Comparison of ENCODE assay signal across 15 cellular contexts in genomic region chr2:183359867-183360266, GRCh38.
DNase-seq lines count a peak whose midpoint lies in the region; ATAC-seq, FAIRE-seq and TF ChIP-seq lines count a peak whose summit lies in the region.
"Had no signal": no experiment of that assay in that cellular context is flagged by ENCODE, and none has a peak within 500 bp of the region (broad histone marks: within the 10 kb centered on the region; RNA-seq: fewer than 3 reads in every experiment).

No MANE protein-coding gene starts in this region.

- FAIRE-seq in bronchial epithelial cell (lab: Jason Lieb, UNC) = no peak
- FAIRE-seq: GM19239, HepG2 had no signal

- H3K4me3 Mint-ChIP-seq in activated naive CD4-positive, alpha-beta T cell treated with anti-CD3 and anti-CD28 coated beads, Interleukin-2, amount 10 ng/mL, durations not matched to agents 7 days and 5 days = no peak overlapping the region
- no peak overlapping the region for H3K4me3 Mint-ChIP-seq in activated T-helper 2 cell treated with anti-CD3 and anti-CD28 coated beads, Interferon-gamma antibody, Interleukin-2, Interleukin-4, amounts not matched to agents 10 μg/mL and 5 μg/mL and 100 μg/mL, durations not matched to agents 14 hours and 24 hours and 36 hours (ENCODE audit: low read depth)
- H3K4me3 Mint-ChIP-seq: activated naive CD8-positive, alpha-beta T cell treated with anti-CD3 and anti-CD28 coated beads for 36 hours; mesothelial cell of epicardium had no signal

- H3K4me1 ChIP-seq in body of pancreas (no peaks in the 10 kb centered on the region), heart left ventricle (no peaks in the 10 kb centered on the region)

- H3K4me3 ChIP-seq in bronchial epithelial cell (ENCODE audit: low read depth, low read length) (no peak overlapping the region), body of pancreas (no peak overlapping the region), heart left ventricle (no peak overlapping the region)

- WGBS in body of pancreas, 2 donors = 77 to 80% methylated on average over 2 of the region's 2 CpGs
- 65 to 80% (median 75%) methylated on average over 2 of the region's 2 CpGs for WGBS in heart left ventricle, 4 donors

- DNase-seq in D341Med (ENCODE audit: low spot score) (peak; percentile 15), bronchial epithelial cell (ENCODE audit: low read depth) (peak; percentile 17), myocyte (ENCODE audit: low read depth) (peak; percentile 17), body of pancreas (no peak), heart left ventricle (no peak)
- no peak for DNase-seq in activated naive CD4-positive, alpha-beta T cell treated with anti-CD3 and anti-CD28 coated beads, Interleukin-2, amount 10 ng/mL, durations not matched to agents 7 days and 5 days
- no peak for DNase-seq in activated T-helper 2 cell treated with anti-CD3 and anti-CD28 coated beads, Interferon-gamma antibody, Interleukin-2, Interleukin-4, amounts not matched to agents 10 μg/mL and 5 μg/mL and 100 μg/mL, durations not matched to agents 14 hours and 24 hours and 36 hours (ENCODE audit: low spot score)
- DNase-seq: activated naive CD8-positive, alpha-beta T cell treated with anti-CD3 and anti-CD28 coated beads for 36 hours; H7; NCI-H1694 treated with DMSO at 0.1 percent for 48 hours; T-helper 2 cell had no signal

- CTCF ChIA-PET in activated naive CD4-positive, alpha-beta T cell treated with anti-CD3 and anti-CD28 coated beads, Interleukin-2, amount 10 ng/mL, durations not matched to agents 7 days and 5 days (lab: Charles Lee) = no interaction called here

- no peaks in the 10 kb centered on the region for H3K9me3 Mint-ChIP-seq in activated naive CD4-positive, alpha-beta T cell treated with anti-CD3 and anti-CD28 coated beads, Interleukin-2, amount 10 ng/mL, durations not matched to agents 7 days and 5 days
- H3K9me3 Mint-ChIP-seq in activated T-helper 2 cell treated with anti-CD3 and anti-CD28 coated beads, Interferon-gamma antibody, Interleukin-2, Interleukin-4, amounts not matched to agents 10 μg/mL and 5 μg/mL and 100 μg/mL, durations not matched to agents 14 hours and 24 hours and 36 hours = no peaks in the 10 kb centered on the region
- H3K9me3 Mint-ChIP-seq: activated naive CD8-positive, alpha-beta T cell treated with anti-CD3 and anti-CD28 coated beads for 36 hours; mesothelial cell of epicardium had no signal

- ATAC-seq in body of pancreas = no peak
- ATAC-seq in heart left ventricle = no peak
- ATAC-seq: HepG2 had no signal

- H3K27me3 Mint-ChIP-seq in activated naive CD4-positive, alpha-beta T cell treated with anti-CD3 and anti-CD28 coated beads, Interleukin-2, amount 10 ng/mL, durations not matched to agents 7 days and 5 days = no peaks in the 10 kb centered on the region
- H3K27me3 Mint-ChIP-seq in activated T-helper 2 cell treated with anti-CD3 and anti-CD28 coated beads, Interferon-gamma antibody, Interleukin-2, Interleukin-4, amounts not matched to agents 10 μg/mL and 5 μg/mL and 100 μg/mL, durations not matched to agents 14 hours and 24 hours and 36 hours (ENCODE audit: low read depth) = no peaks in the 10 kb centered on the region
- H3K27me3 Mint-ChIP-seq: activated naive CD8-positive, alpha-beta T cell treated with anti-CD3 and anti-CD28 coated beads for 36 hours had no signal

- H3K9me3 ChIP-seq in body of pancreas (no peaks in the 10 kb centered on the region), heart left ventricle (no peaks in the 10 kb centered on the region)

- no peaks in the 10 kb centered on the region for H3K4me1 Mint-ChIP-seq in activated naive CD4-positive, alpha-beta T cell treated with anti-CD3 and anti-CD28 coated beads, Interleukin-2, amount 10 ng/mL, durations not matched to agents 7 days and 5 days
- no peaks in the 10 kb centered on the region for H3K4me1 Mint-ChIP-seq in activated T-helper 2 cell treated with anti-CD3 and anti-CD28 coated beads, Interferon-gamma antibody, Interleukin-2, Interleukin-4, amounts not matched to agents 10 μg/mL and 5 μg/mL and 100 μg/mL, durations not matched to agents 14 hours and 24 hours and 36 hours (ENCODE audit: low read depth)
- H3K4me1 Mint-ChIP-seq: activated naive CD8-positive, alpha-beta T cell treated with anti-CD3 and anti-CD28 coated beads for 36 hours; mesothelial cell of epicardium had no signal

- H3K27ac ChIP-seq in body of pancreas (no peak overlapping the region), heart left ventricle (no peak overlapping the region)

- intact Hi-C loops in body of pancreas (cut with DNase I) = no loop called here
- intact Hi-C loops in activated T-helper 2 cell treated with anti-CD3 and anti-CD28 coated beads, Interferon-gamma antibody, Interleukin-2, Interleukin-4, amounts not matched to agents 10 μg/mL and 5 μg/mL and 100 μg/mL, durations not matched to agents 14 hours and 24 hours and 36 hours (cut with micrococcal nuclease) = no loop called here
- intact Hi-C loops in heart left ventricle (cut with DNase I) = no loop called here

- H3K27me3 ChIP-seq in bronchial epithelial cell (ENCODE audit: control insufficient read depth, insufficient read depth, low read length) (no peaks in the 10 kb centered on the region), body of pancreas (no peaks in the 10 kb centered on the region), heart left ventricle (no peaks in the 10 kb centered on the region)

- H3K27ac Mint-ChIP-seq in activated naive CD4-positive, alpha-beta T cell treated with anti-CD3 and anti-CD28 coated beads, Interleukin-2, amount 10 ng/mL, durations not matched to agents 7 days and 5 days = no peak overlapping the region
- no peak overlapping the region for H3K27ac Mint-ChIP-seq in activated T-helper 2 cell treated with anti-CD3 and anti-CD28 coated beads, Interferon-gamma antibody, Interleukin-2, Interleukin-4, amounts not matched to agents 10 μg/mL and 5 μg/mL and 100 μg/mL, durations not matched to agents 14 hours and 24 hours and 36 hours
- H3K27ac Mint-ChIP-seq: activated naive CD8-positive, alpha-beta T cell treated with anti-CD3 and anti-CD28 coated beads for 36 hours; mesothelial cell of epicardium had no signal

- H3K36me3 ChIP-seq in bronchial epithelial cell (ENCODE audit: control insufficient read depth, insufficient read depth, low read length) (no peaks in the 10 kb centered on the region), body of pancreas (replicated peaks in 1 of 2; ENCODE audit: insufficient read depth in 1 of 2, low read depth in 2 of 2) (no peaks in the 10 kb centered on the region), heart left ventricle (no peaks in the 10 kb centered on the region)

- TF ChIP-seq POLR2A in body of pancreas (IDR thresholded peaks at IDR 0.05) (no peak), heart left ventricle (IDR thresholded peaks at IDR 0.05) (no peak)

- no peaks in the 10 kb centered on the region for H3K36me3 Mint-ChIP-seq in activated naive CD4-positive, alpha-beta T cell treated with anti-CD3 and anti-CD28 coated beads, Interleukin-2, amount 10 ng/mL, durations not matched to agents 7 days and 5 days
- no peaks in the 10 kb centered on the region for H3K36me3 Mint-ChIP-seq in activated T-helper 2 cell treated with anti-CD3 and anti-CD28 coated beads, Interferon-gamma antibody, Interleukin-2, Interleukin-4, amounts not matched to agents 10 μg/mL and 5 μg/mL and 100 μg/mL, durations not matched to agents 14 hours and 24 hours and 36 hours (ENCODE audit: low read depth)
- H3K36me3 Mint-ChIP-seq: activated naive CD8-positive, alpha-beta T cell treated with anti-CD3 and anti-CD28 coated beads for 36 hours; mesothelial cell of epicardium had no signal

- TF ChIP-seq CTCF in LNCAP (IDR thresholded peaks at IDR 0.05) = peak; percentile 43
- TF ChIP-seq CTCF in bronchial epithelial cell (IDR thresholded peaks at IDR 0.05; ENCODE audit: insufficient read depth, low read length, severe bottlenecking) = peak; percentile 10
- no peak for TF ChIP-seq CTCF in body of pancreas (IDR thresholded peaks at IDR 0.05)
- peak in 1 of 12 donors; percentile 14 for TF ChIP-seq CTCF in heart left ventricle (IDR thresholded peaks at IDR 0.05)

Comparison
In these comparisons a context has a peak if more than half of its experiments do, and no peak if none do; other contexts are left out.
1. DNase-seq: peak in D341Med (single experiment), bronchial epithelial cell (single experiment) and myocyte (single experiment); none in body of pancreas (0 of 4), activated naive CD4-positive, alpha-beta T cell treated with anti-CD3 and anti-CD28 coated beads, Interleukin-2, amount 10 ng/mL, durations not matched to agents 7 days and 5 days (single experiment), activated T-helper 2 cell treated with anti-CD3 and anti-CD28 coated beads, Interferon-gamma antibody, Interleukin-2, Interleukin-4, amounts not matched to agents 10 μg/mL and 5 μg/mL and 100 μg/mL, durations not matched to agents 14 hours and 24 hours and 36 hours (single experiment) and heart left ventricle (0 of 5).
2. CTCF ChIP-seq: peak in LNCAP (single experiment) and bronchial epithelial cell (single experiment); none in body of pancreas (0 of 7).